1 cellular context compared by ENCODE assay signal in the genomic region with DNA sequence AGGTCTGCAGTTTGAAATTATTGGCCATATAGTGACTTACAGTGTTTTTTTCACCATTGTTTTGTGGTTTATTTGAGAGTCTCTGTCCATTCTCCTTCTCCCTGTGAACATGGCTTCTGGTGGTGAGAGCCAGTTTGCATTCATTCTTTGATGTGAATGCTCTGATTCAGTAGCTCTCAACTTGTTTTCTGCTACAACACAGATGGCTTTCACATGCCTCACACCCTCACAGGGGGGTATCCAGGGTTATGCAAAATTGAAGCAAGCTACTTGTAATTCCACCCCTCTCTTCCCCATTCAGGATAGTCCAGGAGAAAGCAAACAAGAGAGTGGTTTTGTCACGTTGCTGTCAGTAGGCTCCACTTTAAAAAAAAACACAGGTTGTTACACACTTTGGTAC.
TF ChIP-seq lines count a peak whose summit lies in the region.

No MANE protein-coding gene starts in this region.

TF ChIP-seq in IMR-90, 13 proteins besides CTCF, POLR2A, EP300 and RAD21:
- TF ChIP-seq RFX5 (IDR thresholded peaks at IDR 0.05; ENCODE audit: low read depth, low read length) (no peak), MAZ (IDR thresholded peaks at IDR 0.05; ENCODE audit: borderline replicate concordance, low read depth, low read length) (no peak), BHLHE40 (IDR thresholded peaks at IDR 0.05; ENCODE audit: low read depth, low read length) (no peak), FOS (IDR thresholded peaks at IDR 0.05; ENCODE audit: low read depth, low read length) (no peak), RCOR1 (IDR thresholded peaks at IDR 0.05; ENCODE audit: insufficient replicate concordance, low read length) (no peak)
- TF ChIP-seq, protein P1, sequence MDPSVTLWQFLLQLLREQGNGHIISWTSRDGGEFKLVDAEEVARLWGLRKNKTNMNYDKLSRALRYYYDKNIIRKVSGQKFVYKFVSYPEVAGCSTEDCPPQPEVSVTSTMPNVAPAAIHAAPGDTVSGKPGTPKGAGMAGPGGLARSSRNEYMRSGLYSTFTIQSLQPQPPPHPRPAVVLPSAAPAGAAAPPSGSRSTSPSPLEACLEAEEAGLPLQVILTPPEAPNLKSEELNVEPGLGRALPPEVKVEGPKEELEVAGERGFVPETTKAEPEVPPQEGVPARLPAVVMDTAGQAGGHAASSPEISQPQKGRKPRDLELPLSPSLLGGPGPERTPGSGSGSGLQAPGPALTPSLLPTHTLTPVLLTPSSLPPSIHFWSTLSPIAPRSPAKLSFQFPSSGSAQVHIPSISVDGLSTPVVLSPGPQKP (IDR thresholded peaks at IDR 0.05; ENCODE audit: borderline replicate concordance, low read depth, low read length), result no peak
